8 cellular contexts compared by ENCODE assay signal in genomic region chr20:13325033-13325432, GRCh38.
DNase-seq lines count a peak whose midpoint lies in the region; ATAC-seq and TF ChIP-seq lines count a peak whose summit lies in the region.

No MANE protein-coding gene starts in this region.

- H3K4me3 ChIP-seq in GM06990 (replicated peaks; ENCODE audit: low read depth, low read length) (no peak overlapping the region), cardiac fibroblast (replicated peaks in 1 of 2; ENCODE audit: low read depth in 2 of 2, low read length in 2 of 2) (no peak overlapping the region), neuronal stem cell (ENCODE audit: low read length in 2 of 2) (no peak overlapping the region)

- H2BK120ac ChIP-seq in neuronal stem cell (ENCODE audit: low read depth, low read length): no peak overlapping the region

- no peak overlapping the region for H3K27ac ChIP-seq in neuronal stem cell (replicated peaks; ENCODE audit: low read length)

- H3K4ac ChIP-seq in neuronal stem cell (ENCODE audit: low read length): no peak overlapping the region

- H2AK5ac ChIP-seq in neuronal stem cell (ENCODE audit: low read depth, low read length): no peak overlapping the region

- no peak overlapping the region for H4K8ac ChIP-seq in neuronal stem cell (ENCODE audit: low read depth, low read length)

- no peaks in the 10 kb centered on the region for H3K36me3 ChIP-seq in GM06990 (ENCODE audit: control insufficient read depth, insufficient read depth, low read length)
- no peaks in the 10 kb centered on the region for H3K36me3 ChIP-seq in neuronal stem cell (replicated peaks in 1 of 2; ENCODE audit: control insufficient read depth in 2 of 2, insufficient read depth in 2 of 2, low read length in 2 of 2)

- H2BK12ac ChIP-seq in neuronal stem cell (ENCODE audit: low read length): no peak overlapping the region

- H3K27me3 ChIP-seq in GM06990 (replicated peaks; ENCODE audit: control insufficient read depth, insufficient read depth, low read length): no peaks in the 10 kb centered on the region
- H3K27me3 ChIP-seq in neuronal stem cell (ENCODE audit: control insufficient read depth in 3 of 3, insufficient read depth in 3 of 3, low read depth in 1 of 3, low read length in 3 of 3): peaks cover 0 to 5% (median 0%) of the 10 kb centered on the region in 3 experiments

- H3K79me1 ChIP-seq in neuronal stem cell (ENCODE audit: low read depth, low read length): no peaks in the 10 kb centered on the region

- no peaks in the 10 kb centered on the region for H3K9me3 ChIP-seq in neuronal stem cell (replicated peaks in 1 of 2; ENCODE audit: control insufficient read depth in 2 of 2, insufficient read depth in 1 of 2, low read depth in 1 of 2, low read length in 2 of 2)

- TF ChIP-seq CTCF in GM06990 (IDR thresholded peaks at IDR 0.05; ENCODE audit: insufficient read depth, low read length, poor library complexity, severe bottlenecking) (peak; percentile 66), cardiac fibroblast (IDR thresholded peaks at IDR 0.05; ENCODE audit: low read depth, low read length) (peak; percentile 55)

- no peak for TF ChIP-seq EP300 in Ishikawa (IDR thresholded peaks at IDR 0.05; ENCODE audit: borderline replicate concordance)

- no CpG with 5 or more reads among the region's 8 CpGs for WGBS in neuronal stem cell (ENCODE audit: extremely low coverage in 2 of 2, insufficient read length in 2 of 2, insufficient replicate concordance in 1 of 2), 2 donors

- no peak overlapping the region for H2BK5ac ChIP-seq in neuronal stem cell (ENCODE audit: low read length)

- H4K91ac ChIP-seq in neuronal stem cell (ENCODE audit: low read depth, low read length, poor library complexity): no peak overlapping the region

- no peak overlapping the region for H2AFZ ChIP-seq in neuronal stem cell (ENCODE audit: low read length)

- no peak overlapping the region for H3K23ac ChIP-seq in neuronal stem cell (ENCODE audit: low read depth, low read length, poor library complexity)

- peaks cover 4% of the 10 kb centered on the region in 2 donors for H3K4me1 ChIP-seq in neuronal stem cell (ENCODE audit: control insufficient read depth in 2 of 2, insufficient read depth in 1 of 2, low read depth in 1 of 2, low read length in 2 of 2)

- ATAC-seq in GM21390 (IDR thresholded peaks at IDR 0.05; ENCODE audit: unreplicated experiment): no peak
- no peak for ATAC-seq in HG03439 (IDR thresholded peaks at IDR 0.05; ENCODE audit: unreplicated experiment)

- no peak for DNase-seq in GM06990 (ENCODE audit: extremely low read depth, insufficient read length)
- peak; percentile 42 to 46 for DNase-seq in cardiac fibroblast (ENCODE audit: low read depth in 2 of 2)
- peak; percentile 18 for DNase-seq in neuronal stem cell (ENCODE audit: low spot score)
- DNase-seq in HPDE6-E6E7 (ENCODE audit: extremely low spot score): no peak
- DNase-seq in DMS153 (lab: John Stamatoyannopoulos, UW): no peak

- H3K14ac ChIP-seq in neuronal stem cell (ENCODE audit: low read length): no peak overlapping the region

- H3K4me2 ChIP-seq in neuronal stem cell (ENCODE audit: insufficient read depth, low read length, poor library complexity, severe bottlenecking): no peak overlapping the region

- no peak overlapping the region for H3K18ac ChIP-seq in neuronal stem cell (ENCODE audit: low read length)

- no peak overlapping the region for H2BK15ac ChIP-seq in neuronal stem cell (ENCODE audit: low read length)

- no peak overlapping the region for H3K9ac ChIP-seq in neuronal stem cell (ENCODE audit: low read depth, low read length, poor library complexity)

- peak; percentile 50 for TF ChIP-seq RAD21 in Ishikawa (IDR thresholded peaks at IDR 0.05; ENCODE audit: low read depth)

TF ChIP-seq in Ishikawa, 13 proteins besides CTCF, POLR2A, EP300 and RAD21:
- no peak for TF ChIP-seq ZBTB7A (IDR thresholded peaks at IDR 0.05; ENCODE audit: low read depth)
- no peak for TF ChIP-seq TAF1 (IDR thresholded peaks at IDR 0.05; ENCODE audit: low read depth)
- no peak for TF ChIP-seq REST (IDR thresholded peaks at IDR 0.05; ENCODE audit: low read depth)
- TF ChIP-seq USF1 (IDR thresholded peaks at IDR 0.05): no peak
- no peak for TF ChIP-seq CREB1 (IDR thresholded peaks at IDR 0.05; ENCODE audit: low read depth)
- TF ChIP-seq NFIC (IDR thresholded peaks at IDR 0.05): no peak
- TF ChIP-seq FOXM1 (IDR thresholded peaks at IDR 0.05; ENCODE audit: borderline replicate concordance, low read depth): no peak
- TF ChIP-seq TCF12 (IDR thresholded peaks at IDR 0.05; ENCODE audit: low read depth): no peak
- no peak for TF ChIP-seq MAX (IDR thresholded peaks at IDR 0.05)
- TF ChIP-seq CEBPB (IDR thresholded peaks at IDR 0.05): no peak

Comparison
In these comparisons a context has a peak if more than half of its experiments do, and no peak if none do; other contexts are left out.
1. DNase-seq: peak in cardiac fibroblast (2 of 2) and neuronal stem cell (single experiment); none in GM06990 (single experiment), HPDE6-E6E7 (single experiment) and DMS153 (single experiment).